ENCODE assay signal across 8 cellular contexts in genomic region chr12:109573029-109573913, GRCh38. TPM values are rescaled to one million over a fixed set of nuclear protein-coding genes. Genes with fewer than 3 reads are reported as not detected.
DNase-seq lines count a peak whose midpoint lies in the region; TF ChIP-seq lines count a peak whose summit lies in the region.

Gene MMAB, minus strand, starts transcription at chr12:109573504. Its CDS starts 24 bp downstream, at chr12:109573480.
Gene MVK, plus strand, starts transcription at chr12:109573794. Its CDS starts 1,029 bp downstream, at chr12:109574823.

- peak within 1 kb of the TSS; percentile 84 for H3K27ac ChIP-seq in effector memory CD4-positive, alpha-beta T cell (ENCODE audit: insufficient read depth, low read length, poor library complexity, severe bottlenecking)

- POLR2A ChIA-PET in activated CD8-positive, alpha-beta memory T cell treated with anti-CD3 and anti-CD28 coated beads for 36 hours (lab: Charles Lee), result interaction anchor here (0.6 kb wide), 2 partner anchors 270 to 374 kb away, joined by 3 to 5 read pairs; no protein-coding TSS in a partner anchor

- H3K4me1 ChIP-seq in effector memory CD4-positive, alpha-beta T cell (ENCODE audit: control insufficient read depth, insufficient read depth, low read length, poor library complexity, severe bottlenecking), result peaks cover 7% of the 10 kb centered on the region

- peak within 1 kb of the TSS; percentile 56 for H3K4me3 ChIP-seq in effector memory CD4-positive, alpha-beta T cell (ENCODE audit: insufficient read depth, low read depth, low read length, poor library complexity, severe bottlenecking)

- H3K9me3 ChIP-seq in effector memory CD4-positive, alpha-beta T cell (ENCODE audit: control insufficient read depth, low read length), result no peaks in the 10 kb centered on the region

- CTCF ChIA-PET in activated CD8-positive, alpha-beta memory T cell treated with anti-CD3 and anti-CD28 coated beads for 36 hours (lab: Charles Lee), result interaction anchor here (0.6 to 1.4 kb wide), 5 partner anchors 24 to 202 kb away, joined by 3 to 5 read pairs (median 4); no protein-coding TSS in a partner anchor

- H3K36me3 ChIP-seq in effector memory CD4-positive, alpha-beta T cell (ENCODE audit: control insufficient read depth, insufficient read depth, low read length), result peaks cover 13% of the 10 kb centered on the region

- TF ChIP-seq CTCF in GM20000 (IDR thresholded peaks at IDR 0.05; ENCODE audit: extremely low read depth, missing control alignments), result no peak

- H3K27me3 ChIP-seq in effector memory CD4-positive, alpha-beta T cell (replicated peaks; ENCODE audit: control insufficient read depth, insufficient read depth, low read length, poor library complexity, severe bottlenecking), result no peaks in the 10 kb centered on the region

- DNase-seq in CMK (ENCODE audit: low read depth) (peak; percentile 97), GM20000 (ENCODE audit: low spot score) (peak; percentile 100), HT-29 (ENCODE audit: low spot score) (peak; percentile 98), NOMO-1 (lab: John Stamatoyannopoulos, UW; ENCODE audit: unreplicated experiment in 2 of 2) (peak; percentile 99), lung microvascular endothelial cell (ENCODE audit: low read depth in 2 of 2) (peak; percentile 99 to 100)
- peak; percentile 97 to 99 (median 99) for DNase-seq in effector memory CD4-positive, alpha-beta T cell
- DNase-seq in stimulated activated CD4-positive, alpha-beta T cell treated with anti-CD3 and anti-CD28 coated beads, TNF-alpha, amount 100 ng/mL, for 48 hours (ENCODE audit: low read depth in 3 of 3), result peak; percentile 93 to 99 (median 97)

RNA-seq across cellular contexts. Expression of gene MMAB, which starts in this region (rescaled TPM):
- 82.5 and 83.5 TPM in 2 replicates for total RNA-seq in HT-29 (2014; rRNA removed; shearing (Covaris generic))
- total RNA-seq in activated CD8-positive, alpha-beta memory T cell treated with anti-CD3 and anti-CD28 coated beads for 36 hours, result 10 to 100 TPM; 49.0 to 49.4 TPM
- 10.5 and 22.0 TPM in 2 replicates for total RNA-seq in lung microvascular endothelial cell

RNA-seq across cellular contexts. Expression of gene MVK, which starts in this region (rescaled TPM):
- 69.0 and 69.9 TPM in 2 replicates for total RNA-seq in HT-29 (2014; rRNA removed; shearing (Covaris generic))
- 10 to 100 TPM; 16.9 to 17.1 TPM for total RNA-seq in activated CD8-positive, alpha-beta memory T cell treated with anti-CD3 and anti-CD28 coated beads for 36 hours
- total RNA-seq in lung microvascular endothelial cell, result 6.7 and 9.6 TPM in 2 replicates

Comparison
In these comparisons a context has a peak if more than half of its experiments do, and no peak if none do; other contexts are left out.
1. Peak in every context shown above with its lines: DNase-seq, H3K4me3 ChIP-seq and H3K27ac ChIP-seq.